Comparison of ENCODE assay signal across 29 cellular contexts in the genomic region with DNA sequence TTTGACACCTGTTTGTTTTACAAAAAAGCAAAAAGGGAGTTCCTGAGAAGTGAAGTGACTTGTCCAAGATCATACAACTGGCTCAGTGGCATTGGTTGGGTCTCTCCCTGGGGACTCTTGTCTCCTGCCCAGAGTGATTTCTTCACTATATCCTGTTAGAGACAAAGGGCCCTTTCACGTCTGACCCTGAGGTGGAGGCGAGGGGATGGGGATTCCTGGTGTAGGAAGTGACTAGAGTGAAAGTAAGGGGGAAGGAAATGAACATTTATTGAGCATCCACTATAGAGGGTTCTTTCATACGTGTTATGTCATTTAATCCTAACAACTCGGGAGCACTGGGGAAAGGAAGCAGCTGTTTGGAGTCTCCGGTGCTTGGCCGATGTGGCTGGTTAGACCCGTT. TPM values are rescaled to one million over a fixed set of nuclear protein-coding genes. Genes with fewer than 3 reads are reported as not detected.
"Had no signal": no experiment of that assay in that cellular context is flagged by ENCODE, and none has a peak within 500 bp of the region (broad histone marks: within the 10 kb centered on the region; RNA-seq: fewer than 3 reads in every experiment).

No MANE protein-coding gene starts in this region.

- H3K36me3 Mint-ChIP-seq: activated CD8-positive, alpha-beta memory T cell treated with anti-CD3 and anti-CD28 coated beads, Interleukin-2, amount 10 ng/mL, durations not matched to agents 7 days and 5 days; activated naive CD4-positive, alpha-beta T cell treated with anti-CD3 and anti-CD28 coated beads, Interleukin-2, amount 50 U/mL, for 72 hours; naive thymus-derived CD4-positive, alpha-beta T cell had no signal

- H3K4me2 ChIP-seq: hepatocyte had no signal

- H3K4me1 ChIP-seq: body of pancreas, colonic mucosa, testis had no signal

- H3K9ac ChIP-seq: parathyroid adenoma had no signal

- H3K27ac ChIP-seq: body of pancreas, colonic mucosa, gastroesophageal sphincter, hepatocyte, parathyroid adenoma, testis had no signal

- H3K27me3 Mint-ChIP-seq: activated B cell treated with CpG ODN at 0.5 μM for 24 hours had no signal

- H3K36me3 ChIP-seq: colonic mucosa had no signal

- H3K27ac Mint-ChIP-seq: activated B cell treated with CpG ODN at 0.5 μM for 24 hours; activated CD8-positive, alpha-beta memory T cell treated with anti-CD3 and anti-CD28 coated beads, Interleukin-2, amount 10 ng/mL, durations not matched to agents 7 days and 5 days; activated CD8-positive, alpha-beta T cell treated with anti-CD3 and anti-CD28 coated beads, Interleukin-2, amount 10 ng/mL, durations not matched to agents 7 days and 5 days; activated naive CD4-positive, alpha-beta T cell treated with anti-CD3 and anti-CD28 coated beads, Interleukin-2, amount 50 U/mL, for 72 hours; activated T-cell treated with anti-CD3 and anti-CD28 coated beads, Interleukin-2, amount 50 U/mL, for 72 hours; effector memory CD8-positive, alpha-beta T cell had no signal

- H3K4me3 ChIP-seq: body of pancreas, colonic mucosa, gastroesophageal sphincter, hepatocyte, testis had no signal

- H3K9me3 Mint-ChIP-seq: activated B cell treated with CpG ODN at 0.5 μM for 24 hours; activated naive CD4-positive, alpha-beta T cell treated with anti-CD3 and anti-CD28 coated beads, Interleukin-2, amount 50 U/mL, for 72 hours; effector memory CD8-positive, alpha-beta T cell; naive thymus-derived CD4-positive, alpha-beta T cell; neural crest cell had no signal

- DNase-seq: activated B cell treated with CpG ODN at 0.5 μM for 24 hours; activated CD8-positive, alpha-beta memory T cell treated with anti-CD3 and anti-CD28 coated beads, Interleukin-2, amount 10 ng/mL, durations not matched to agents 7 days and 5 days; activated CD8-positive, alpha-beta T cell treated with anti-CD3 and anti-CD28 coated beads, Interleukin-2, amount 10 ng/mL, durations not matched to agents 7 days and 5 days; activated naive CD4-positive, alpha-beta T cell; activated T-cell treated with anti-CD3 and anti-CD28 coated beads, Interleukin-2, amount 50 U/mL, for 72 hours; body of pancreas; cerebellar nuclear complex; colonic mucosa; effector memory CD8-positive, alpha-beta T cell; islet precursor cell; left cardiac atrium; left ventricle myocardium superior; midbrain; occipital lobe; right cardiac atrium; stimulated activated CD4-positive, alpha-beta T cell treated with anti-CD3 and anti-CD28 coated beads, Interleukin-2, amount 100 ng/mL, for 48 hours; stimulated activated naive CD8-positive, alpha-beta T cell treated with anti-CD3 and anti-CD28 coated beads, Interleukin-15, Interleukin-2, amounts not matched to agents 100 U/mL and 50 U/mL, for 24 hours; T-helper 2 cell; testis; trophoblast cell had no signal

- H2AFZ ChIP-seq: hepatocyte, parathyroid adenoma had no signal

- H3K27me3 ChIP-seq: body of pancreas, colonic mucosa, gastroesophageal sphincter, testis had no signal

- ATAC-seq: activated CD8-positive, alpha-beta memory T cell treated with anti-CD3 and anti-CD28 coated beads, Interleukin-2, amount 10 ng/mL, durations not matched to agents 7 days and 5 days; activated CD8-positive, alpha-beta T cell treated with anti-CD3 and anti-CD28 coated beads, Interleukin-2, amount 10 ng/mL, durations not matched to agents 7 days and 5 days; activated naive CD4-positive, alpha-beta T cell treated with anti-CD3 and anti-CD28 coated beads, Interleukin-2, amount 50 U/mL, for 72 hours; activated T-cell treated with anti-CD3 and anti-CD28 coated beads, Interleukin-2, amount 50 U/mL, for 72 hours; body of pancreas; effector memory CD8-positive, alpha-beta T cell; gastroesophageal sphincter; left cardiac atrium; left ventricle myocardium superior; naive thymus-derived CD4-positive, alpha-beta T cell; right cardiac atrium; stimulated activated naive CD8-positive, alpha-beta T cell treated with anti-CD3 and anti-CD28 coated beads, Interleukin-15, Interleukin-2, amounts not matched to agents 100 U/mL and 50 U/mL, for 24 hours had no signal

- H3K9me3 ChIP-seq: body of pancreas, colonic mucosa, gastroesophageal sphincter, testis had no signal

- H3K4me3 Mint-ChIP-seq: activated B cell treated with CpG ODN at 0.5 μM for 24 hours; activated CD8-positive, alpha-beta memory T cell treated with anti-CD3 and anti-CD28 coated beads, Interleukin-2, amount 10 ng/mL, durations not matched to agents 7 days and 5 days; activated CD8-positive, alpha-beta T cell treated with anti-CD3 and anti-CD28 coated beads, Interleukin-2, amount 10 ng/mL, durations not matched to agents 7 days and 5 days; activated T-cell treated with anti-CD3 and anti-CD28 coated beads, Interleukin-2, amount 50 U/mL, for 72 hours; effector memory CD8-positive, alpha-beta T cell; naive thymus-derived CD4-positive, alpha-beta T cell; neural crest cell had no signal

- H3K79me2 ChIP-seq: hepatocyte had no signal

- FAIRE-seq: urothelium cell line had no signal

RNA-seq across cellular contexts. Expression of a gene that starts 9.0 kb away (rescaled TPM):
- total RNA-seq: activated T-cell treated with anti-CD3 and anti-CD28 coated beads, Interleukin-2, amount 50 U/mL, for 72 hours had no signal
- polyA plus RNA-seq: naive thymus-derived CD4-positive, alpha-beta T cell had no signal

RNA-seq across cellular contexts. Expression of a gene that starts 53.4 kb away (rescaled TPM):
- total RNA-seq: activated B cell treated with CpG ODN at 0.5 μM for 24 hours; activated CD8-positive, alpha-beta T cell treated with anti-CD3 and anti-CD28 coated beads, Interleukin-2, amount 10 ng/mL, durations not matched to agents 7 days and 5 days; activated naive CD4-positive, alpha-beta T cell treated with anti-CD3 and anti-CD28 coated beads, Interleukin-2, amount 50 U/mL, for 72 hours; activated T-cell treated with anti-CD3 and anti-CD28 coated beads, Interleukin-2, amount 50 U/mL, for 72 hours; body of pancreas; fibroblast of lung; fibroblast of villous mesenchyme; naive thymus-derived CD4-positive, alpha-beta T cell; neural crest cell had no signal
- polyA plus RNA-seq: naive thymus-derived CD4-positive, alpha-beta T cell had no signal
